In genomic region chr6:123994891-123995635, GRCh38 we compare ENCODE assay signal across 17 cellular contexts.
"Had no signal": no experiment of that assay in that cellular context is flagged by ENCODE, and none has a peak within 500 bp of the region (broad histone marks: within the 10 kb centered on the region; RNA-seq: fewer than 3 reads in every experiment).

No MANE protein-coding gene starts in this region.

- H3K9me3 ChIP-seq: ascending aorta, thyroid gland had no signal

- H3K36me3 ChIP-seq: ascending aorta, thyroid gland, WERI-Rb-1 had no signal

- H3K4me3 ChIP-seq: ascending aorta, thyroid gland had no signal

- DNase-seq: activated CD4-positive, alpha-beta T cell treated with anti-CD3 and anti-CD28 coated beads for 1 hour; activated CD8-positive, alpha-beta memory T cell treated with anti-CD3 and anti-CD28 coated beads for 24 hours; activated CD8-positive, alpha-beta memory T cell treated with anti-CD3 and anti-CD28 coated beads, Interleukin-2, amount 50 U/mL, for 48 hours; activated effector memory CD4-positive, alpha-beta T cell treated with anti-CD3 and anti-CD28 coated beads, Interleukin-2, amount 50 U/mL, for 16 hours; activated T-cell treated with anti-CD3 and anti-CD28 coated beads, Interleukin-2, amount 50 U/mL, for 48 hours; cortex of kidney; effector CD4-positive, alpha-beta T cell; hypothalamus; islet precursor cell; nephron progenitor cell; occipital lobe; posterior cingulate gyrus; stimulated activated CD8-positive, alpha-beta memory T cell treated with anti-CD3 and anti-CD28 coated beads, Interleukin-4, amount 100 ng/mL, for 48 hours; stimulated activated naive CD4-positive, alpha-beta T cell treated with Interleukin-2 at 50 U/mL for 16 hours; thyroid gland; WERI-Rb-1 had no signal

- H3K27me3 ChIP-seq: ascending aorta, thyroid gland had no signal

- H3K27ac ChIP-seq: ascending aorta, thyroid gland, WERI-Rb-1 had no signal

- H3K4me1 ChIP-seq: ascending aorta, thyroid gland had no signal
